ENCODE assay signal across 8 cellular contexts in the genomic region with DNA sequence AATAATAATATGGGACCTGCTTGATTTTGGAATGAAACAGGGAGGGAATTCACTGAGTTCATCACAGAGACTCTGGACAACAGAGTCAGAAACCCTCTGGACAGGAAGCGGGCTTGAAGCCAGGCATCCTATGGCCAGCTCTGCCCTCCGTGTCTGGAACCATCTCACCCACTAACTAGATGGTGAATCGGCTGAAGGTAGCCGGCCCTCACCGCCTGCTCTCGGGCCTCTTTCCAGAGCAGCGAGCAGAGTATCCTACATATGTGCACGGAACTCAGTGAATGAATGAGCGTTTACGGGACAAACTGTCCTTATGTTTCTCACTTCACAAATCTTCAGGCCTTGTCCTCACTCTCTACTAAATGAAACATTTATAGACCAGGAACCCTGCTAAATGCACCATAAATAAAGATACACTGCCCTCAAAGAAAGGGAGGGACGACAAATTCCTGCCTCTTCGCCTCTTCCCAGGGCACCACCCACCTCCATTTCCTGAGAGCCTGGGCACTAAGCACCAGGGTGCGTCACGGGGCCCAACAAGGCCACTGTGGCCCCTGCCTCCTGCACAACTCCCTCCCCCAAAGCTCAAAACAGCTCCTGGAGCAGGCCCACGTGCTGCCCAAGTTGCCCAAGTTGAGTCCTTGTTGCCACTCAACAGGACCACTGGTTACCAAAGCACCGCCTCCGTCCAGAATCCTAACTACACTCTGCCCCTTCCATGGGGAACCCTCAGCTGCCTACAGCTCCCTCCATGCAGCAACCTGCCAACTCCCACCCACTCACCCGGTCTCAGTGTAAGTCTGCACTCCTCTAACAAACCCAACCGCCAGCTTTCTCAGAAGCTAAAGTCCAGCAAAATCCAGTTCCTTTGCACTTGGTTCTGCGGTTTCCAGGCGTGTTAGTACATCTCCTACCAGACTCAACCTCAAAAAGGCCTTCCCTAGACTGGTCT. TPM values are rescaled to one million over a fixed set of nuclear protein-coding genes. Genes with fewer than 3 reads are reported as not detected.
DNase-seq lines count a peak whose midpoint lies in the region; ATAC-seq, FAIRE-seq and TF ChIP-seq lines count a peak whose summit lies in the region.

No MANE protein-coding gene starts in this region.

- H3K9ac ChIP-seq in kidney (ENCODE audit: low read length in 2 of 2) = peak overlapping the region; percentile 20 to 73

- H3K4me3 ChIP-seq in kidney (ENCODE audit: low read length in 2 of 2) (peak overlapping the region; percentile 66), thoracic aorta (peak overlapping the region; percentile 93)

- peaks cover 26% of the 10 kb centered on the region for H3K4me1 Mint-ChIP-seq in activated T-cell treated with anti-CD3 and anti-CD28 coated beads, Interleukin-2, amount 50 U/mL, for 4 hours (ENCODE audit: low read depth)
- peaks cover 17% of the 10 kb centered on the region for H3K4me1 Mint-ChIP-seq in activated CD8-positive, alpha-beta T cell treated with anti-CD3 and anti-CD28 coated beads, Interleukin-2, amount 10 ng/mL, durations not matched to agents 7 days and 5 days (ENCODE audit: low read depth)

- intact Hi-C loops in kidney (cut with DNase I) = no loop called here

- H3K9me3 ChIP-seq in kidney (ENCODE audit: control insufficient read depth in 1 of 2, low read length in 2 of 2) = no peaks in the 10 kb centered on the region
- H3K9me3 ChIP-seq in thoracic aorta = no peaks in the 10 kb centered on the region

- H3K4me1 ChIP-seq in kidney (ENCODE audit: control insufficient read depth in 1 of 2, insufficient read depth in 1 of 2, low read depth in 1 of 2, low read length in 2 of 2) = peaks cover 8 to 16% of the 10 kb centered on the region in 2 donors
- H3K4me1 ChIP-seq in thoracic aorta (ENCODE audit: control insufficient read depth in 1 of 2, low read depth in 2 of 2) = peaks cover 10 to 34% of the 10 kb centered on the region in 2 donors

- ATAC-seq in activated T-cell treated with anti-CD3 and anti-CD28 coated beads, Interleukin-2, amount 50 U/mL, for 4 hours = no peak
- no peak for ATAC-seq in activated CD8-positive, alpha-beta T cell treated with anti-CD3 and anti-CD28 coated beads, Interleukin-2, amount 10 ng/mL, durations not matched to agents 7 days and 5 days
- ATAC-seq in thoracic aorta (ENCODE audit: insufficient number of reproducible peaks, low FRiP score, low read depth) = no peak

- no peaks in the 10 kb centered on the region for H3K9me3 Mint-ChIP-seq in activated T-cell treated with anti-CD3 and anti-CD28 coated beads, Interleukin-2, amount 50 U/mL, for 4 hours
- no peaks in the 10 kb centered on the region for H3K9me3 Mint-ChIP-seq in activated CD8-positive, alpha-beta T cell treated with anti-CD3 and anti-CD28 coated beads, Interleukin-2, amount 10 ng/mL, durations not matched to agents 7 days and 5 days (ENCODE audit: insufficient read depth)

- H3K36me3 ChIP-seq in kidney (ENCODE audit: control insufficient read depth in 1 of 2, insufficient read depth in 2 of 2, low read length in 2 of 2) = no peaks in the 10 kb centered on the region
- H3K36me3 ChIP-seq in thoracic aorta = no peaks in the 10 kb centered on the region

- H3K27me3 Mint-ChIP-seq in activated T-cell treated with anti-CD3 and anti-CD28 coated beads, Interleukin-2, amount 50 U/mL, for 4 hours (ENCODE audit: low read depth) = peaks cover 8% of the 10 kb centered on the region
- H3K27me3 Mint-ChIP-seq in activated CD8-positive, alpha-beta T cell treated with anti-CD3 and anti-CD28 coated beads, Interleukin-2, amount 10 ng/mL, durations not matched to agents 7 days and 5 days (ENCODE audit: low read depth) = peaks cover 67% of the 10 kb centered on the region

- H3K36me3 Mint-ChIP-seq in activated T-cell treated with anti-CD3 and anti-CD28 coated beads, Interleukin-2, amount 50 U/mL, for 4 hours (ENCODE audit: insufficient read depth) = no peaks in the 10 kb centered on the region
- H3K36me3 Mint-ChIP-seq in activated CD8-positive, alpha-beta T cell treated with anti-CD3 and anti-CD28 coated beads, Interleukin-2, amount 10 ng/mL, durations not matched to agents 7 days and 5 days (ENCODE audit: low read depth) = no peaks in the 10 kb centered on the region

- POLR2A ChIA-PET in activated CD8-positive, alpha-beta T cell treated with anti-CD3 and anti-CD28 coated beads, Interleukin-2, amount 10 ng/mL, durations not matched to agents 7 days and 5 days (lab: Charles Lee) = interaction anchor here (0.6 kb wide), 3 partner anchors 11 to 667 kb away, joined by 4 to 6 read pairs (median 5); no protein-coding TSS in a partner anchor

- no peak for TF ChIP-seq CTCF in kidney (IDR thresholded peaks at IDR 0.05; ENCODE audit: borderline replicate concordance, extremely low read depth, insufficient read depth)
- no peak for TF ChIP-seq CTCF in thoracic aorta (IDR thresholded peaks at IDR 0.05)

- no peak for DNase-seq in activated T-cell treated with anti-CD3 and anti-CD28 coated beads, Interleukin-2, amount 50 U/mL, for 4 hours
- no peak for DNase-seq in activated T-cell treated with anti-CD3 and anti-CD28 coated beads for 4 hours
- DNase-seq in activated CD8-positive, alpha-beta T cell treated with anti-CD3 and anti-CD28 coated beads, Interleukin-2, amount 10 ng/mL, durations not matched to agents 7 days and 5 days = no peak
- DNase-seq in kidney = peak; percentile 76
- no peak for DNase-seq in thoracic aorta (ENCODE audit: low spot score)
- DNase-seq in ureter (ENCODE audit: low spot score) = no peak
- no peak for DNase-seq in activated effector memory CD4-positive, alpha-beta T cell treated with Interleukin-2 at 50 U/mL for 16 hours
- DNase-seq in hepatic stellate cell (ENCODE audit: low spot score) = no peak

- CTCF ChIA-PET in activated CD8-positive, alpha-beta T cell treated with anti-CD3 and anti-CD28 coated beads, Interleukin-2, amount 10 ng/mL, durations not matched to agents 7 days and 5 days (lab: Charles Lee) = interaction anchor here (0.8 to 2.5 kb wide), 3 partner anchors 24 to 148 kb away, joined by 3 to 14 read pairs (median 3); a partner anchor contains a TSS

- peak overlapping the region; percentile 20 to 45 for H3K27ac ChIP-seq in kidney (ENCODE audit: low read depth in 2 of 2, low read length in 2 of 2)
- H3K27ac ChIP-seq in thoracic aorta = no peak overlapping the region

- FAIRE-seq in kidney (lab: Jason Lieb, UNC) = no peak

- no peak overlapping the region for H3K27ac Mint-ChIP-seq in activated CD8-positive, alpha-beta T cell treated with anti-CD3 and anti-CD28 coated beads, Interleukin-2, amount 10 ng/mL, durations not matched to agents 7 days and 5 days

- no peaks in the 10 kb centered on the region for H3K27me3 ChIP-seq in thoracic aorta (replicated peaks; ENCODE audit: insufficient read depth)

- peak overlapping the region; percentile 69 for H3K4me3 Mint-ChIP-seq in activated T-cell treated with anti-CD3 and anti-CD28 coated beads, Interleukin-2, amount 50 U/mL, for 4 hours
- peak overlapping the region; percentile 62 for H3K4me3 Mint-ChIP-seq in activated CD8-positive, alpha-beta T cell treated with anti-CD3 and anti-CD28 coated beads, Interleukin-2, amount 10 ng/mL, durations not matched to agents 7 days and 5 days

RNA-seq across cellular contexts. Expression of a gene that starts 1.7 kb away (rescaled TPM):
- 1 to 10 TPM in 1 of 3 donors, under 1 TPM in 2; 0.58 to 1.1 (median 0.68) TPM for total RNA-seq in activated T-cell treated with anti-CD3 and anti-CD28 coated beads, Interleukin-2, amount 50 U/mL, for 4 hours
- total RNA-seq in activated CD8-positive, alpha-beta T cell treated with anti-CD3 and anti-CD28 coated beads, Interleukin-2, amount 10 ng/mL, durations not matched to agents 7 days and 5 days = under 1 TPM; 0.29 to 0.70 TPM
- total RNA-seq in kidney = 47.9 TPM
- polyA plus RNA-seq in kidney (ENCODE audit: insufficient read depth, low read depth, low replicate concordance) = 7.4 TPM
- total RNA-seq in thoracic aorta = 10 to 100 TPM; 47.4 to 62.0 TPM
- 69.1 TPM for total RNA-seq in ureter

Comparison
In these comparisons a context has a peak if more than half of its experiments do, and no peak if none do; other contexts are left out.
1. H3K27ac ChIP-seq: peak in kidney (2 of 2); none in thoracic aorta (0 of 2).
2. RNA of a gene that starts 1.7 kb away (total RNA-seq): 69.1 TPM in ureter (single experiment), 47.4 to 62.0 TPM in thoracic aorta and 47.9 TPM in kidney (single experiment); 0.29 to 0.70 TPM in activated CD8-positive, alpha-beta T cell treated with anti-CD3 and anti-CD28 coated beads, Interleukin-2, amount 10 ng/mL, durations not matched to agents 7 days and 5 days and 0.58 to 1.1 TPM in activated T-cell treated with anti-CD3 and anti-CD28 coated beads, Interleukin-2, amount 50 U/mL, for 4 hours; every median in the first group is over 10 times any median in the second.